2 cellular contexts compared by ENCODE assay signal in genomic region chr19:10105241-10106099, GRCh38.
A peak's percentile ranks its signal among the peaks of the same experiment; 100 is the strongest.
TF ChIP-seq lines count a peak whose summit lies in the region.

No MANE protein-coding gene starts in this region.

TF ChIP-seq in IMR-90, 13 proteins besides CTCF, POLR2A, EP300 and RAD21:
- no peak for TF ChIP-seq CEBPB (IDR thresholded peaks at IDR 0.05; ENCODE audit: low read depth, low read length)
- no peak for TF ChIP-seq SMC3 (IDR thresholded peaks at IDR 0.05; ENCODE audit: low read depth, low read length)
- TF ChIP-seq CHD1 (IDR thresholded peaks at IDR 0.05; ENCODE audit: low read depth, low read length) = no peak
- no peak for TF ChIP-seq NFE2L2 (IDR thresholded peaks at IDR 0.05; ENCODE audit: low read depth, low read length)
- TF ChIP-seq FOS (IDR thresholded peaks at IDR 0.05; ENCODE audit: low read depth, low read length) = no peak

TF ChIP-seq in HepG2, 621 proteins besides CTCF, POLR2A, EP300 and RAD21:
- TF ChIP-seq, protein P1, sequence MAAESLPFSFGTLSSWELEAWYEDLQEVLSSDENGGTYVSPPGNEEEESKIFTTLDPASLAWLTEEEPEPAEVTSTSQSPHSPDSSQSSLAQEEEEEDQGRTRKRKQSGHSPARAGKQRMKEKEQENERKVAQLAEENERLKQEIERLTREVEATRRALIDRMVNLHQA (CRISPR knock-in tag; IDR thresholded peaks at IDR 0.05) = no peak
- no peak for TF ChIP-seq HNRNPL (IDR thresholded peaks at IDR 0.05; ENCODE audit: low read depth, low read length)
- no peak for TF ChIP-seq ZNF225 (CRISPR knock-in tag; IDR thresholded peaks at IDR 0.05)
- TF ChIP-seq PAWR (CRISPR knock-in tag; IDR thresholded peaks at IDR 0.05; ENCODE audit: borderline replicate concordance) = no peak
- no peak for TF ChIP-seq GPBP1L1 (CRISPR knock-in tag; IDR thresholded peaks at IDR 0.05)
- TF ChIP-seq NCOR1 (IDR thresholded peaks at IDR 0.05; ENCODE audit: borderline replicate concordance, low read length) = peak; percentile 49; the same call in 1 of the 2 replicates
- TF ChIP-seq, protein P2, sequence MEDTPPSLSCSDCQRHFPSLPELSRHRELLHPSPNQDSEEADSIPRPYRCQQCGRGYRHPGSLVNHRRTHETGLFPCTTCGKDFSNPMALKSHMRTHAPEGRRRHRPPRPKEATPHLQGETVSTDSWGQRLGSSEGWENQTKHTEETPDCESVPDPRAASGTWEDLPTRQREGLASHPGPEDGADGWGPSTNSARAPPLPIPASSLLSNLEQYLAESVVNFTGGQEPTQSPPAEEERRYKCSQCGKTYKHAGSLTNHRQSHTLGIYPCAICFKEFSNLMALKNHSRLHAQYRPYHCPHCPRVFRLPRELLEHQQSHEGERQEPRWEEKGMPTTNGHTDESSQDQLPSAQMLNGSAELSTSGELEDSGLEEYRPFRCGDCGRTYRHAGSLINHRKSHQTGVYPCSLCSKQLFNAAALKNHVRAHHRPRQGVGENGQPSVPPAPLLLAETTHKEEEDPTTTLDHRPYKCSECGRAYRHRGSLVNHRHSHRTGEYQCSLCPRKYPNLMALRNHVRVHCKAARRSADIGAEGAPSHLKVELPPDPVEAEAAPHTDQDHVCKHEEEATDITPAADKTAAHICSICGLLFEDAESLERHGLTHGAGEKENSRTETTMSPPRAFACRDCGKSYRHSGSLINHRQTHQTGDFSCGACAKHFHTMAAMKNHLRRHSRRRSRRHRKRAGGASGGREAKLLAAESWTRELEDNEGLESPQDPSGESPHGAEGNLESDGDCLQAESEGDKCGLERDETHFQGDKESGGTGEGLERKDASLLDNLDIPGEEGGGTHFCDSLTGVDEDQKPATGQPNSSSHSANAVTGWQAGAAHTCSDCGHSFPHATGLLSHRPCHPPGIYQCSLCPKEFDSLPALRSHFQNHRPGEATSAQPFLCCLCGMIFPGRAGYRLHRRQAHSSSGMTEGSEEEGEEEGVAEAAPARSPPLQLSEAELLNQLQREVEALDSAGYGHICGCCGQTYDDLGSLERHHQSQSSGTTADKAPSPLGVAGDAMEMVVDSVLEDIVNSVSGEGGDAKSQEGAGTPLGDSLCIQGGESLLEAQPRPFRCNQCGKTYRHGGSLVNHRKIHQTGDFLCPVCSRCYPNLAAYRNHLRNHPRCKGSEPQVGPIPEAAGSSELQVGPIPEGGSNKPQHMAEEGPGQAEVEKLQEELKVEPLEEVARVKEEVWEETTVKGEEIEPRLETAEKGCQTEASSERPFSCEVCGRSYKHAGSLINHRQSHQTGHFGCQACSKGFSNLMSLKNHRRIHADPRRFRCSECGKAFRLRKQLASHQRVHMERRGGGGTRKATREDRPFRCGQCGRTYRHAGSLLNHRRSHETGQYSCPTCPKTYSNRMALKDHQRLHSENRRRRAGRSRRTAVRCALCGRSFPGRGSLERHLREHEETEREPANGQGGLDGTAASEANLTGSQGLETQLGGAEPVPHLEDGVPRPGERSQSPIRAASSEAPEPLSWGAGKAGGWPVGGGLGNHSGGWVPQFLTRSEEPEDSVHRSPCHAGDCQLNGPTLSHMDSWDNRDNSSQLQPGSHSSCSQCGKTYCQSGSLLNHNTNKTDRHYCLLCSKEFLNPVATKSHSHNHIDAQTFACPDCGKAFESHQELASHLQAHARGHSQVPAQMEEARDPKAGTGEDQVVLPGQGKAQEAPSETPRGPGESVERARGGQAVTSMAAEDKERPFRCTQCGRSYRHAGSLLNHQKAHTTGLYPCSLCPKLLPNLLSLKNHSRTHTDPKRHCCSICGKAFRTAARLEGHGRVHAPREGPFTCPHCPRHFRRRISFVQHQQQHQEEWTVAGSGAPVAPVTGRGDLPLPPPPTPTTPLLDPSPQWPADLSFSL (CRISPR knock-in tag; IDR thresholded peaks at IDR 0.05) = 0 out of 2 replicates have a peak, but pooled peaks have one; percentile 57
- TF ChIP-seq NFKBIZ (CRISPR knock-in tag; IDR thresholded peaks at IDR 0.05) = no peak
- no peak for TF ChIP-seq ZNF614 (CRISPR knock-in tag; IDR thresholded peaks at IDR 0.05; ENCODE audit: borderline replicate concordance)
- TF ChIP-seq, protein P3, sequence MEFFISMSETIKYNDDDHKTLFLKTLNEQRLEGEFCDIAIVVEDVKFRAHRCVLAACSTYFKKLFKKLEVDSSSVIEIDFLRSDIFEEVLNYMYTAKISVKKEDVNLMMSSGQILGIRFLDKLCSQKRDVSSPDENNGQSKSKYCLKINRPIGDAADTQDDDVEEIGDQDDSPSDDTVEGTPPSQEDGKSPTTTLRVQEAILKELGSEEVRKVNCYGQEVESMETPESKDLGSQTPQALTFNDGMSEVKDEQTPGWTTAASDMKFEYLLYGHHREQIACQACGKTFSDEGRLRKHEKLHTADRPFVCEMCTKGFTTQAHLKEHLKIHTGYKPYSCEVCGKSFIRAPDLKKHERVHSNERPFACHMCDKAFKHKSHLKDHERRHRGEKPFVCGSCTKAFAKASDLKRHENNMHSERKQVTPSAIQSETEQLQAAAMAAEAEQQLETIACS (CRISPR knock-in tag; IDR thresholded peaks at IDR 0.05) = no peak
- peak; percentile 54; the same call in 1 of the 2 replicates for TF ChIP-seq CHD4 (IDR thresholded peaks at IDR 0.05; ENCODE audit: borderline replicate concordance, low read length)
- TF ChIP-seq ZNF616 (CRISPR knock-in tag; IDR thresholded peaks at IDR 0.05; ENCODE audit: low read depth) = 0 out of 2 replicates have a peak, but pooled peaks have one; percentile 23
TF ChIP-seq in HepG2: peak in this region for 4.
